In the genomic region with DNA sequence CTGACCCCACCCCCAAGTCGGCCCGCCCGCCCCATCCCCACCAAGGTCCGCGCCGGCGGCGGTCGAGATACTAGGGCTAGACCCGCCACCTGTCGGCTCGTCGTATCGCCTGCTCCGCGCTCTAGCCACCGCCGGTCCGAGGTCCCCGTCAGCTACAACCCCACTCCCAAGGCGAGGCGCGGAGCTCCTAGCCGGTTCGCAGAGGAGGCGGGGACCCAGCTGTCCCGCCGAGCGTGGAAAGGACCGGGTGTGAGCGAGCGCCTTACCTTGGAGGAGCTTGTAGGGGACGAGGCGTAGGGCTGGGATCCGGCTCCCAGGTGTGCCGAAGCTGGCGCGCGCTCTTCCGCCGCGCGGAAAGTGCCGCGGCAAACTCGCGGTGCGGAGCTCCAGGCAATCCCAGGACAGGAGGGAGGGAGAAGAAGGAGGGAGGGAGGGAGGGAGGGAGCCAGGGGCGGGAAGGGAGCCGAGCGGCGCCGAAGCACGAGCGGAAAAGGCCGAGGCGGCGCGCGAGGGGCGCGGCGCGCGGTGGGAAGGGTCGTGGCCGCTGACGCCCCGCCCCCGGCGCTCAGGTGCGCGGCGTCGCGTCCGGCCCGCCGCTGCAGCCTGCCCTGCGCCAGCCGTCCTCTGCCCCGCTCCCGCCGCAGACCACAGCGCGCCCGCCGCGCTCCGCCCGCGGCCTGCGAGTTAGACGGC, we compare ENCODE assay signal across 1 cellular context.
TF ChIP-seq lines count a peak whose summit lies in the region.

A gene with protein sequence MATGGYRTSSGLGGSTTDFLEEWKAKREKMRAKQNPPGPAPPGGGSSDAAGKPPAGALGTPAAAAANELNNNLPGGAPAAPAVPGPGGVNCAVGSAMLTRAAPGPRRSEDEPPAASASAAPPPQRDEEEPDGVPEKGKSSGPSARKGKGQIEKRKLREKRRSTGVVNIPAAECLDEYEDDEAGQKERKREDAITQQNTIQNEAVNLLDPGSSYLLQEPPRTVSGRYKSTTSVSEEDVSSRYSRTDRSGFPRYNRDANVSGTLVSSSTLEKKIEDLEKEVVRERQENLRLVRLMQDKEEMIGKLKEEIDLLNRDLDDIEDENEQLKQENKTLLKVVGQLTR (minus strand): TSS at position 359 of the 693 bp plus-strand sequence. CDS start 720 bp downstream, outside the sequence.

TF ChIP-seq in HEK293, 187 proteins besides CTCF, POLR2A, EP300 and RAD21 (continued from another document):
- TF ChIP-seq, protein P1, sequence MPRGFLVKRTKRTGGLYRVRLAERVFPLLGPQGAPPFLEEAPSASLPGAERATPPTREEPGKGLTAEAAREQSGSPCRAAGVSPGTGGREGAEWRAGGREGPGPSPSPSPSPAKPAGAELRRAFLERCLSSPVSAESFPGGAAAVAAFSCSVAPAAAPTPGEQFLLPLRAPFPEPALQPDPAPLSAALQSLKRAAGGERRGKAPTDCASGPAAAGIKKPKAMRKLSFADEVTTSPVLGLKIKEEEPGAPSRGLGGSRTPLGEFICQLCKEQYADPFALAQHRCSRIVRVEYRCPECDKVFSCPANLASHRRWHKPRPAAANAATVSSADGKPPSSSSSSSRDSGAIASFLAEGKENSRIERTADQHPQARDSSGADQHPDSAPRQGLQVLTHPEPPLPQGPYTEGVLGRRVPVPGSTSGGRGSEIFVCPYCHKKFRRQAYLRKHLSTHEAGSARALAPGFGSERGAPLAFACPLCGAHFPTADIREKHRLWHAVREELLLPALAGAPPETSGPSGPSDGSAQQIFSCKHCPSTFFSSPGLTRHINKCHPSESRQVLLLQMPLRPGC (tag by site-specific recombination; IDR thresholded peaks at IDR 0.05), result 0 out of 2 replicates have a peak, but pooled peaks have one; percentile 15
- TF ChIP-seq ZNF239 (tag by site-specific recombination; IDR thresholded peaks at IDR 0.05), result no peak
- TF ChIP-seq ZFP69B (tag by site-specific recombination; IDR thresholded peaks at IDR 0.05), result peak; percentile 34; the same call in 1 of the 2 replicates
- no peak for TF ChIP-seq ZNF473 (tag by site-specific recombination; IDR thresholded peaks at IDR 0.05)
- no peak for TF ChIP-seq ZNF701 (tag by site-specific recombination; IDR thresholded peaks at IDR 0.05)
- TF ChIP-seq, protein P2, sequence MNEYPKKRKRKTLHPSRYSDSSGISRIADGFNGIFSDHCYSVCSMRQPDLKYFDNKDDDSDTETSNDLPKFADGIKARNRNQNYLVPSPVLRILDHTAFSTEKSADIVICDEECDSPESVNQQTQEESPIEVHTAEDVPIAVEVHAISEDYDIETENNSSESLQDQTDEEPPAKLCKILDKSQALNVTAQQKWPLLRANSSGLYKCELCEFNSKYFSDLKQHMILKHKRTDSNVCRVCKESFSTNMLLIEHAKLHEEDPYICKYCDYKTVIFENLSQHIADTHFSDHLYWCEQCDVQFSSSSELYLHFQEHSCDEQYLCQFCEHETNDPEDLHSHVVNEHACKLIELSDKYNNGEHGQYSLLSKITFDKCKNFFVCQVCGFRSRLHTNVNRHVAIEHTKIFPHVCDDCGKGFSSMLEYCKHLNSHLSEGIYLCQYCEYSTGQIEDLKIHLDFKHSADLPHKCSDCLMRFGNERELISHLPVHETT (tag by site-specific recombination; IDR thresholded peaks at IDR 0.05), result 0 out of 2 replicates have a peak, but pooled peaks have one; percentile 23
- TF ChIP-seq SETDB1 (IDR thresholded peaks at IDR 0.05; ENCODE audit: insufficient read length, low read length), result no peak
- peak; percentile 85 for TF ChIP-seq ZNF600 (tag by site-specific recombination; IDR thresholded peaks at IDR 0.05)
- TF ChIP-seq ZFP3 (tag by site-specific recombination; IDR thresholded peaks at IDR 0.05; ENCODE audit: low read depth), result no peak
- peak; percentile 47 for TF ChIP-seq SP2 (tag by site-specific recombination; IDR thresholded peaks at IDR 0.05)
- peak; percentile 15; the same call in 1 of the 2 replicates for TF ChIP-seq KLF7 (tag by site-specific recombination; IDR thresholded peaks at IDR 0.05; ENCODE audit: borderline replicate concordance)
- TF ChIP-seq, protein P3, sequence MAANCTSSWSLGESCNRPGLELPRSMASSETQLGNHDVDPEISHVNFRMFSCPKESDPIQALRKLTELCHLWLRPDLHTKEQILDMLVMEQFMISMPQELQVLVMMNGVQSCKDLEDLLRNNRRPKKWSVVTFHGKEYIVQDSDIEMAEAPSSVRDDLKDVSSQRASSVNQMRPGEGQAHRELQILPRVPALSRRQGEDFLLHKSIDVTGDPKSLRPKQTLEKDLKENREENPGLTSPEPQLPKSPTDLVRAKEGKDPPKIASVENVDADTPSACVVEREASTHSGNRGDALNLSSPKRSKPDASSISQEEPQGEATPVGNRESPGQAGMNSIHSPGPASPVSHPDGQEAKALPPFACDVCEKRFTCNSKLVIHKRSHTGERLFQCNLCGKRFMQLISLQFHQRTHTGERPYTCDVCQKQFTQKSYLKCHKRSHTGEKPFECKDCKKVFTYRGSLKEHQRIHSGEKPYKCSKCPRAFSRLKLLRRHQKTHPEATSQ (tag by site-specific recombination; IDR thresholded peaks at IDR 0.05), result peak; percentile 64; the same call in 1 of the 2 replicates
- peak; percentile 92 for TF ChIP-seq ZNF2 (tag by site-specific recombination; IDR thresholded peaks at IDR 0.05)
- TF ChIP-seq ZNF366 (tag by site-specific recombination; conservative IDR thresholded peaks at IDR 0.05), result peak; percentile 77
- 0 out of 2 replicates have a peak, but pooled peaks have one; percentile 45 for TF ChIP-seq ZBTB1 (tag by site-specific recombination; IDR thresholded peaks at IDR 0.05)
- peak; percentile 67; the same call in 1 of the 2 replicates for TF ChIP-seq KLF8 (tag by site-specific recombination; IDR thresholded peaks at IDR 0.05)
- TF ChIP-seq ZNF626 (tag by site-specific recombination; IDR thresholded peaks at IDR 0.05), result no peak
- no peak for TF ChIP-seq ZNF544 (tag by site-specific recombination; IDR thresholded peaks at IDR 0.05)
- TF ChIP-seq ZNF423 (tag by site-specific recombination; IDR thresholded peaks at IDR 0.05), result no peak
- TF ChIP-seq ZNF555 (tag by site-specific recombination; conservative IDR thresholded peaks at IDR 0.05), result no peak
- TF ChIP-seq ZNF341 (tag by site-specific recombination; IDR thresholded peaks at IDR 0.05; ENCODE audit: low read depth), result peak; percentile 69
- TF ChIP-seq, protein P4, sequence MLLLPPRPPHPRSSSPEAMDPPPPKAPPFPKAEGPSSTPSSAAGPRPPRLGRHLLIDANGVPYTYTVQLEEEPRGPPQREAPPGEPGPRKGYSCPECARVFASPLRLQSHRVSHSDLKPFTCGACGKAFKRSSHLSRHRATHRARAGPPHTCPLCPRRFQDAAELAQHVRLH (tag by site-specific recombination; IDR thresholded peaks at IDR 0.05), result no peak
- TF ChIP-seq, protein P5, sequence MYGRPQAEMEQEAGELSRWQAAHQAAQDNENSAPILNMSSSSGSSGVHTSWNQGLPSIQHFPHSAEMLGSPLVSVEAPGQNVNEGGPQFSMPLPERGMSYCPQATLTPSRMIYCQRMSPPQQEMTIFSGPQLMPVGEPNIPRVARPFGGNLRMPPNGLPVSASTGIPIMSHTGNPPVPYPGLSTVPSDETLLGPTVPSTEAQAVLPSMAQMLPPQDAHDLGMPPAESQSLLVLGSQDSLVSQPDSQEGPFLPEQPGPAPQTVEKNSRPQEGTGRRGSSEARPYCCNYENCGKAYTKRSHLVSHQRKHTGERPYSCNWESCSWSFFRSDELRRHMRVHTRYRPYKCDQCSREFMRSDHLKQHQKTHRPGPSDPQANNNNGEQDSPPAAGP (tag by site-specific recombination; IDR thresholded peaks at IDR 0.05), result peak; percentile 74; the same call in 1 of the 2 replicates
- no peak for TF ChIP-seq GLIS2 (tag by site-specific recombination; IDR thresholded peaks at IDR 0.05)
- TF ChIP-seq SP3 (tag by site-specific recombination; IDR thresholded peaks at IDR 0.05), result peak; percentile 61
- peak; percentile 39; the same call in 1 of the 2 replicates for TF ChIP-seq KLF9 (tag by site-specific recombination; IDR thresholded peaks at IDR 0.05; ENCODE audit: low read depth)
- TF ChIP-seq ZEB2 (tag by site-specific recombination; IDR thresholded peaks at IDR 0.05), result peak; percentile 86
- no peak for TF ChIP-seq ZNF133 (tag by site-specific recombination; IDR thresholded peaks at IDR 0.05)
- no peak for TF ChIP-seq ZNF157 (tag by site-specific recombination; IDR thresholded peaks at IDR 0.05)
- TF ChIP-seq ZBTB17 (tag by site-specific recombination; IDR thresholded peaks at IDR 0.05), result peak; percentile 75
- TF ChIP-seq, protein P6, sequence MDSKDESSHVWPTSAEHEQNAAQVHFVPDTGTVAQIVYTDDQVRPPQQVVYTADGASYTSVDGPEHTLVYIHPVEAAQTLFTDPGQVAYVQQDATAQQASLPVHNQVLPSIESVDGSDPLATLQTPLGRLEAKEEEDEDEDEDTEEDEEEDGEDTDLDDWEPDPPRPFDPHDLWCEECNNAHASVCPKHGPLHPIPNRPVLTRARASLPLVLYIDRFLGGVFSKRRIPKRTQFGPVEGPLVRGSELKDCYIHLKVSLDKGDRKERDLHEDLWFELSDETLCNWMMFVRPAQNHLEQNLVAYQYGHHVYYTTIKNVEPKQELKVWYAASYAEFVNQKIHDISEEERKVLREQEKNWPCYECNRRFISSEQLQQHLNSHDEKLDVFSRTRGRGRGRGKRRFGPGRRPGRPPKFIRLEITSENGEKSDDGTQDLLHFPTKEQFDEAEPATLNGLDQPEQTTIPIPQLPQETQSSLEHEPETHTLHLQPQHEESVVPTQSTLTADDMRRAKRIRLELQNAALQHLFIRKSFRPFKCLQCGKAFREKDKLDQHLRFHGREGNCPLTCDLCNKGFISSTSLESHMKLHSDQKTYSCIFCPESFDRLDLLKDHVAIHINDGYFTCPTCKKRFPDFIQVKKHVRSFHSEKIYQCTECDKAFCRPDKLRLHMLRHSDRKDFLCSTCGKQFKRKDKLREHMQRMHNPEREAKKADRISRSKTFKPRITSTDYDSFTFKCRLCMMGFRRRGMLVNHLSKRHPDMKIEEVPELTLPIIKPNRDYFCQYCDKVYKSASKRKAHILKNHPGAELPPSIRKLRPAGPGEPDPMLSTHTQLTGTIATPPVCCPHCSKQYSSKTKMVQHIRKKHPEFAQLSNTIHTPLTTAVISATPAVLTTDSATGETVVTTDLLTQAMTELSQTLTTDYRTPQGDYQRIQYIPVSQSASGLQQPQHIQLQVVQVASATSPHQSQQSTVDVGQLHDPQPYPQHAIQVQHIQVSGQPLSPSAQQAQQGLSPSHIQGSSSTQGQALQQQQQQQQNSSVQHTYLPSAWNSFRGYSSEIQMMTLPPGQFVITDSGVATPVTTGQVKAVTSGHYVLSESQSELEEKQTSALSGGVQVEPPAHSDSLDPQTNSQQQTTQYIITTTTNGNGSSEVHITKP (tag by site-specific recombination; IDR thresholded peaks at IDR 0.05), result peak; percentile 46
- TF ChIP-seq MYNN (tag by site-specific recombination; IDR thresholded peaks at IDR 0.05; ENCODE audit: borderline replicate concordance), result no peak
- peak; percentile 97 for TF ChIP-seq ZNF335 (tag by site-specific recombination; conservative IDR thresholded peaks at IDR 0.05)
- peak; percentile 90 for TF ChIP-seq SCRT1 (tag by site-specific recombination; IDR thresholded peaks at IDR 0.05; ENCODE audit: borderline replicate concordance)
- TF ChIP-seq GLIS1 (tag by site-specific recombination; IDR thresholded peaks at IDR 0.05), result no peak
